Comparison of ENCODE assay signal across 13 cellular contexts in genomic region chr17:41736983-41737679, GRCh38. TPM values are rescaled to one million over a fixed set of nuclear protein-coding genes. Genes with fewer than 3 reads are reported as not detected.
"Had no signal": no experiment of that assay in that cellular context is flagged by ENCODE, and none has a peak within 500 bp of the region (broad histone marks: within the 10 kb centered on the region; RNA-seq: fewer than 3 reads in every experiment).

No MANE protein-coding gene starts in this region.

- H3K27ac ChIP-seq: breast epithelium, hepatocyte, neural progenitor cell, pancreas, thoracic aorta had no signal

- H3K4me3 Mint-ChIP-seq: activated T-cell treated with anti-CD3 and anti-CD28 coated beads, Interleukin-2, amount 50 U/mL, for 24 hours; endodermal cell; neural progenitor cell; stimulated activated naive CD8-positive, alpha-beta T cell treated with anti-CD3 and anti-CD28 coated beads, Interleukin-15, Interleukin-2, amounts not matched to agents 100 ng/mL and 50 ng/mL, for 24 hours had no signal

- H3K27ac Mint-ChIP-seq: activated T-cell treated with anti-CD3 and anti-CD28 coated beads, Interleukin-2, amount 50 U/mL, for 24 hours; endodermal cell; stimulated activated naive CD8-positive, alpha-beta T cell treated with anti-CD3 and anti-CD28 coated beads, Interleukin-15, Interleukin-2, amounts not matched to agents 100 ng/mL and 50 ng/mL, for 24 hours had no signal

- H2AFZ ChIP-seq: hepatocyte, neural progenitor cell had no signal

- FAIRE-seq: pancreas had no signal

- H3K9me3 Mint-ChIP-seq: activated T-cell treated with anti-CD3 and anti-CD28 coated beads, Interleukin-2, amount 50 U/mL, for 24 hours; endodermal cell; stimulated activated naive CD8-positive, alpha-beta T cell treated with anti-CD3 and anti-CD28 coated beads, Interleukin-15, Interleukin-2, amounts not matched to agents 100 ng/mL and 50 ng/mL, for 24 hours had no signal

- H3K36me3 ChIP-seq: breast epithelium, neural progenitor cell, pancreas, thoracic aorta had no signal

- H3K79me2 ChIP-seq: hepatocyte had no signal

- H3K9me3 ChIP-seq: breast epithelium, pancreas, thoracic aorta had no signal

- H3K9ac ChIP-seq: neural progenitor cell had no signal

- H3K4me3 ChIP-seq: breast epithelium, hepatocyte, neural progenitor cell, pancreas, thoracic aorta had no signal

- H3K4me2 ChIP-seq: hepatocyte, neural progenitor cell had no signal

- H3K36me3 Mint-ChIP-seq: neural progenitor cell had no signal

RNA-seq across cellular contexts. Expression of gene HAP1, which starts 2.7 kb away (rescaled TPM):
- total RNA-seq: chondrocyte had no signal
- polyA plus RNA-seq: aorta had no signal

RNA-seq across cellular contexts. Expression of gene GAST, which starts 25.0 kb away (rescaled TPM):
- total RNA-seq: aorta, breast epithelium, chondrocyte, dermis microvascular lymphatic vessel endothelial cell, endodermal cell, hepatocyte, lower leg skin, pancreas, renal cortical epithelial cell, thoracic aorta had no signal
- polyA plus RNA-seq: aorta, pancreas had no signal
